Comparison of ENCODE assay signal across 9 cellular contexts in the genomic region with DNA sequence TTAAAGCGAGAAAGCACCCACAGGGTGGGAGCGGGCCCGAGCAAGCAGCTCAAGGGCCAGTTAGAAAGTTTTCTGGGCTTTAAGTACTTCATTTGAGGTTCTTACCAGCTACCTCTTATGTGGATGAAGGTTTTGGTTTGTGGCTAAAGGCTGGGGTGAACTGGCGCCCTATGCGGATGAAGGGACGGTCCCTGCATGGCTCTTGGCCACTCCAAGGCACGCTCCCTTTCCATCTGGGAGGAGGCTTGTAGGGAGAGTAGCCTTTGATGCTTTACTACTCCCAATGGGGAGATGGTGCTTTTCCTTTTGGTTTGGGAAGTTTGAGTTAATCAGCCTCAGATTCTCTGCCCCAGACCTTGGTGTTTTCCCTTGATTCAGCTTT. TPM values are rescaled to one million over a fixed set of nuclear protein-coding genes. Genes with fewer than 3 reads are reported as not detected.
A peak's percentile ranks its signal among the peaks of the same experiment; 100 is the strongest.
DNase-seq lines count a peak whose midpoint lies in the region; ATAC-seq and TF ChIP-seq lines count a peak whose summit lies in the region.
"Had no signal": no experiment of that assay in that cellular context is flagged by ENCODE, and none has a peak within 500 bp of the region (broad histone marks: within the 10 kb centered on the region; RNA-seq: fewer than 3 reads in every experiment).

No MANE protein-coding gene starts in this region.

- DNase-seq in activated naive CD4-positive, alpha-beta T cell treated with anti-CD3 and anti-CD28 coated beads, Interleukin-2, amount 10 ng/mL, durations not matched to agents 7 days and 5 days = peak; percentile 13
- no peak for DNase-seq in activated naive CD4-positive, alpha-beta T cell treated with anti-CD3 and anti-CD28 coated beads, Interleukin-2, amount 50 U/mL, for 16 hours
- DNase-seq in effector memory CD8-positive, alpha-beta T cell = no peak
- DNase-seq in natural killer cell treated with Interleukin-12 subunit alpha and Interleukin-12 subunit beta and Interleukin-15 and Interleukin-18, amount 100 ng/mL, for 72 hours (ENCODE audit: low spot score) = no peak
- DNase-seq in vagina (ENCODE audit: extremely low spot score in 2 of 2) (no peak), brain microvascular endothelial cell (no peak)
- DNase-seq: AML-193 had no signal

- TF ChIP-seq CTCF in vagina (IDR thresholded peaks at IDR 0.05) (no peak), brain microvascular endothelial cell (IDR thresholded peaks at IDR 0.05; ENCODE audit: low read depth, low read length, missing control alignments) (no peak)

- H3K36me3 ChIP-seq in vagina (no peaks in the 10 kb centered on the region), brain microvascular endothelial cell (replicated peaks) (no peaks in the 10 kb centered on the region)

- peaks cover 11% of the 10 kb centered on the region for H3K4me1 Mint-ChIP-seq in activated naive CD4-positive, alpha-beta T cell treated with anti-CD3 and anti-CD28 coated beads, Interleukin-2, amount 10 ng/mL, durations not matched to agents 7 days and 5 days
- peaks cover 0 to 10% of the 10 kb centered on the region in 2 donors for H3K4me1 Mint-ChIP-seq in effector memory CD8-positive, alpha-beta T cell (ENCODE audit: low read depth in 2 of 2)
- H3K4me1 Mint-ChIP-seq in natural killer cell treated with Interleukin-12 subunit alpha and Interleukin-12 subunit beta and Interleukin-15 and Interleukin-18, amount 100 ng/mL, for 72 hours (ENCODE audit: low read depth in 2 of 2) = peaks cover 0 to 11% of the 10 kb centered on the region in 2 donors

- no peak for ATAC-seq in effector memory CD8-positive, alpha-beta T cell (replicated peaks)
- no peak for ATAC-seq in natural killer cell treated with Interleukin-12 subunit alpha and Interleukin-12 subunit beta and Interleukin-15 and Interleukin-18, amount 100 ng/mL, for 72 hours
- ATAC-seq in GM21528 (IDR thresholded peaks at IDR 0.05; ENCODE audit: low FRiP score, unreplicated experiment) = no peak
- no peak for ATAC-seq in HG03457 (IDR thresholded peaks at IDR 0.05; ENCODE audit: unreplicated experiment)

- intact Hi-C loops in vagina (cut with DNase I) = no loop called here

- no peaks in the 10 kb centered on the region for H3K27me3 ChIP-seq in vagina
- peaks cover 2% of the 10 kb centered on the region for H3K27me3 ChIP-seq in brain microvascular endothelial cell (replicated peaks)

- H3K27ac ChIP-seq in vagina (peak overlapping the region; percentile 75), brain microvascular endothelial cell (no peak overlapping the region)

- peaks cover 60% of the 10 kb centered on the region for H3K27me3 Mint-ChIP-seq in activated naive CD4-positive, alpha-beta T cell treated with anti-CD3 and anti-CD28 coated beads, Interleukin-2, amount 10 ng/mL, durations not matched to agents 7 days and 5 days
- peaks cover 5 to 34% of the 10 kb centered on the region in 2 donors for H3K27me3 Mint-ChIP-seq in effector memory CD8-positive, alpha-beta T cell
- peaks cover 17 to 20% of the 10 kb centered on the region in 2 donors for H3K27me3 Mint-ChIP-seq in natural killer cell treated with Interleukin-12 subunit alpha and Interleukin-12 subunit beta and Interleukin-15 and Interleukin-18, amount 100 ng/mL, for 72 hours

- CTCF ChIA-PET in activated naive CD4-positive, alpha-beta T cell treated with anti-CD3 and anti-CD28 coated beads, Interleukin-2, amount 10 ng/mL, durations not matched to agents 7 days and 5 days (lab: Charles Lee) = interaction anchor here (1.0 kb wide), 1 partner anchor 16 kb away, joined by 3 read pairs; no protein-coding TSS in a partner anchor

- H3K27ac Mint-ChIP-seq in activated naive CD4-positive, alpha-beta T cell treated with anti-CD3 and anti-CD28 coated beads, Interleukin-2, amount 10 ng/mL, durations not matched to agents 7 days and 5 days = no peak overlapping the region
- no peak overlapping the region for H3K27ac Mint-ChIP-seq in effector memory CD8-positive, alpha-beta T cell
- no peak overlapping the region for H3K27ac Mint-ChIP-seq in natural killer cell treated with Interleukin-12 subunit alpha and Interleukin-12 subunit beta and Interleukin-15 and Interleukin-18, amount 100 ng/mL, for 72 hours

- H3K4me3 ChIP-seq in vagina (peak overlapping the region; percentile 41 to 50), brain microvascular endothelial cell (ENCODE audit: low read depth, low read length) (no peak overlapping the region)

- H3K36me3 Mint-ChIP-seq in activated naive CD4-positive, alpha-beta T cell treated with anti-CD3 and anti-CD28 coated beads, Interleukin-2, amount 10 ng/mL, durations not matched to agents 7 days and 5 days = no peaks in the 10 kb centered on the region
- H3K36me3 Mint-ChIP-seq in effector memory CD8-positive, alpha-beta T cell (ENCODE audit: insufficient read depth) = peaks cover 3% of the 10 kb centered on the region
- H3K36me3 Mint-ChIP-seq in natural killer cell treated with Interleukin-12 subunit alpha and Interleukin-12 subunit beta and Interleukin-15 and Interleukin-18, amount 100 ng/mL, for 72 hours = no peaks in the 10 kb centered on the region

- H3K4me3 Mint-ChIP-seq in activated naive CD4-positive, alpha-beta T cell treated with anti-CD3 and anti-CD28 coated beads, Interleukin-2, amount 10 ng/mL, durations not matched to agents 7 days and 5 days = peak overlapping the region; percentile 50
- H3K4me3 Mint-ChIP-seq in effector memory CD8-positive, alpha-beta T cell = peak overlapping the region; percentile 69 to 70
- H3K4me3 Mint-ChIP-seq in natural killer cell treated with Interleukin-12 subunit alpha and Interleukin-12 subunit beta and Interleukin-15 and Interleukin-18, amount 100 ng/mL, for 72 hours = peak overlapping the region; percentile 52

- H3K4me1 ChIP-seq in vagina = peaks cover 10% of the 10 kb centered on the region

- in situ Hi-C loops in brain microvascular endothelial cell (cut with HindIII; ENCODE audit: low pct_ligation_motif_present, low sequenced_read_pairs) = no loop called here

- H3K9me3 ChIP-seq in vagina = no peaks in the 10 kb centered on the region

- no peak for TF ChIP-seq POLR2A in vagina (IDR thresholded peaks at IDR 0.05)

- peaks cover 4% of the 10 kb centered on the region for H3K9me3 Mint-ChIP-seq in activated naive CD4-positive, alpha-beta T cell treated with anti-CD3 and anti-CD28 coated beads, Interleukin-2, amount 10 ng/mL, durations not matched to agents 7 days and 5 days
- H3K9me3 Mint-ChIP-seq in effector memory CD8-positive, alpha-beta T cell = no peaks in the 10 kb centered on the region
- no peaks in the 10 kb centered on the region for H3K9me3 Mint-ChIP-seq in natural killer cell treated with Interleukin-12 subunit alpha and Interleukin-12 subunit beta and Interleukin-15 and Interleukin-18, amount 100 ng/mL, for 72 hours

RNA-seq across cellular contexts. Expression of a gene that starts 17.7 kb away (rescaled TPM):
- 100 to 1,000 TPM; 102 to 123 TPM for total RNA-seq in natural killer cell treated with Interleukin-12 subunit alpha and Interleukin-12 subunit beta and Interleukin-15 and Interleukin-18, amount 100 ng/mL, for 72 hours
- total RNA-seq in vagina = 166 TPM

RNA-seq across cellular contexts. Expression of a gene that starts 35.5 kb away (rescaled TPM):
- 1 to 10 TPM; 4.5 to 5.1 TPM for total RNA-seq in natural killer cell treated with Interleukin-12 subunit alpha and Interleukin-12 subunit beta and Interleukin-15 and Interleukin-18, amount 100 ng/mL, for 72 hours
- total RNA-seq in vagina = 18.2 TPM

RNA-seq across cellular contexts. Expression of a gene that starts 51.5 kb away (rescaled TPM):
- 10 to 100 TPM; 44.0 to 55.1 TPM for total RNA-seq in natural killer cell treated with Interleukin-12 subunit alpha and Interleukin-12 subunit beta and Interleukin-15 and Interleukin-18, amount 100 ng/mL, for 72 hours
- total RNA-seq in vagina = 73.9 TPM

RNA-seq across cellular contexts. Expression of a gene that starts 57.8 kb away (rescaled TPM):
- total RNA-seq in natural killer cell treated with Interleukin-12 subunit alpha and Interleukin-12 subunit beta and Interleukin-15 and Interleukin-18, amount 100 ng/mL, for 72 hours = 10 to 100 TPM; 15.9 to 16.7 TPM
- total RNA-seq in vagina = 34.9 TPM
